In genomic region chr10:28554952-28555351, GRCh38 we compare ENCODE assay signal across 17 cellular contexts. TPM values are rescaled to one million over a fixed set of nuclear protein-coding genes. Genes with fewer than 3 reads are reported as not detected.
A peak's percentile ranks its signal among the peaks of the same experiment; 100 is the strongest.
DNase-seq lines count a peak whose midpoint lies in the region; TF ChIP-seq lines count a peak whose summit lies in the region.
"Had no signal": no experiment of that assay in that cellular context is flagged by ENCODE, and none has a peak within 500 bp of the region (broad histone marks: within the 10 kb centered on the region; RNA-seq: fewer than 3 reads in every experiment).

No MANE protein-coding gene starts in this region.

- H3K4me1 ChIP-seq in hepatocyte (ENCODE audit: insufficient read depth) (peaks cover 29% of the 10 kb centered on the region), trophoblast cell (ENCODE audit: control insufficient read depth in 1 of 2, insufficient read depth in 2 of 2, low read length in 2 of 2) (peaks cover 0 to 6% of the 10 kb centered on the region in 2 experiments)
- H3K4me1 ChIP-seq: SJSA1 had no signal

- no peak for DNase-seq in activated CD4-positive, alpha-beta T cell treated with anti-CD3 and anti-CD28 coated beads, Interleukin-2, amount 10 ng/mL, durations not matched to agents 24 days and 14 days
- DNase-seq in activated CD4-positive, alpha-beta T cell treated with anti-CD3 and anti-CD28 coated beads for 1 hour: no peak
- no peak for DNase-seq in hepatocyte (ENCODE audit: low spot score)
- DNase-seq in trophoblast cell: peak; percentile 56 to 83
- no peak for DNase-seq in CD14-positive monocyte (ENCODE audit: low spot score)
- no peak for DNase-seq in germinal center (ENCODE audit: low spot score)
- DNase-seq in central memory CD4-positive, alpha-beta T cell: no peak
- DNase-seq: dorsolateral prefrontal cortex; foreskin keratinocyte; mammary epithelial cell; NCI-H1417; NCI-H510A; stimulated activated CD4-positive, alpha-beta T cell treated with anti-CD3 and anti-CD28 coated beads, Interleukin-2, amount 100 ng/mL, for 48 hours had no signal

- H3K9me3 ChIP-seq in hepatocyte (ENCODE audit: low read depth) (no peaks in the 10 kb centered on the region), trophoblast cell (ENCODE audit: insufficient read depth, low read depth, low read length) (no peaks in the 10 kb centered on the region)
- H3K9me3 ChIP-seq: SJSA1 had no signal

- H3K4me2 ChIP-seq in hepatocyte (no peak overlapping the region), trophoblast cell (ENCODE audit: low read length) (no peak overlapping the region)

- no peaks in the 10 kb centered on the region for H3K79me1 ChIP-seq in trophoblast cell (ENCODE audit: low read length)

- 81% methylated on average over 3 of the region's 3 CpGs for WGBS in hepatocyte (ENCODE audit: low lambda C conversion rate, missing lambda C conversion rate)
- WGBS in trophoblast cell (ENCODE audit: extremely low coverage, insufficient coverage, insufficient read length): no CpG with 5 or more reads among the region's 3 CpGs

- no peak overlapping the region for H2BK120ac ChIP-seq in trophoblast cell (ENCODE audit: insufficient read depth, low read length, poor library complexity)

- intact Hi-C loops in activated CD4-positive, alpha-beta T cell treated with anti-CD3 and anti-CD28 coated beads, Interleukin-2, amount 10 ng/mL, durations not matched to agents 24 days and 14 days (cut with micrococcal nuclease): loop anchor here (2.0 kb wide), 1 partner anchor 18 kb away; no protein-coding TSS in a partner anchor
- intact Hi-C loops in CD14-positive monocyte (cut with micrococcal nuclease): no loop called here

- no peaks in the 10 kb centered on the region for H3K27me3 Mint-ChIP-seq in activated CD4-positive, alpha-beta T cell treated with anti-CD3 and anti-CD28 coated beads, Interleukin-2, amount 10 ng/mL, durations not matched to agents 24 days and 14 days
- H3K27me3 Mint-ChIP-seq in IgD-negative memory B cell: no peaks in the 10 kb centered on the region
- peaks cover 0 to 2% (median 0%) of the 10 kb centered on the region in 3 donors for H3K27me3 Mint-ChIP-seq in CD14-positive monocyte (ENCODE audit: low read depth in 3 of 3)

- no peak overlapping the region for H3K23ac ChIP-seq in trophoblast cell (ENCODE audit: low read length)

- no peak for TF ChIP-seq CTCF in hepatocyte (IDR thresholded peaks at IDR 0.05; ENCODE audit: poor library complexity)
- no peak for TF ChIP-seq CTCF in CD14-positive monocyte (IDR thresholded peaks at IDR 0.05)

- H3K27ac ChIP-seq in hepatocyte (peak overlapping the region; percentile 9), trophoblast cell (ENCODE audit: low read depth, low read length) (no peak overlapping the region)
- H3K27ac ChIP-seq: dorsolateral prefrontal cortex, foreskin keratinocyte, SJSA1, skin epidermis, VCaP had no signal

- H2AFZ ChIP-seq in hepatocyte: no peak overlapping the region
- no peak overlapping the region for H2AFZ ChIP-seq in trophoblast cell (ENCODE audit: insufficient read depth, low read length, poor library complexity)

- H3K4ac ChIP-seq in trophoblast cell (ENCODE audit: low read depth, low read length): peak overlapping the region; percentile 34

- H3K9me3 Mint-ChIP-seq in activated CD4-positive, alpha-beta T cell treated with anti-CD3 and anti-CD28 coated beads, Interleukin-2, amount 10 ng/mL, durations not matched to agents 24 days and 14 days: no peaks in the 10 kb centered on the region
- H3K9me3 Mint-ChIP-seq in IgD-negative memory B cell: no peaks in the 10 kb centered on the region
- H3K9me3 Mint-ChIP-seq in CD14-positive monocyte: no peaks in the 10 kb centered on the region

- H4K20me1 ChIP-seq in hepatocyte (ENCODE audit: insufficient read depth, poor library complexity, severe bottlenecking): peaks cover 96% of the 10 kb centered on the region

- H3K4me3 ChIP-seq in hepatocyte: no peak overlapping the region
- H3K4me3 ChIP-seq in trophoblast cell (ENCODE audit: low read depth, low read length): no peak overlapping the region
- H3K4me3 ChIP-seq: dorsolateral prefrontal cortex, SJSA1, skin epidermis had no signal

- H4K12ac ChIP-seq in trophoblast cell (ENCODE audit: low read depth, low read length): no peak overlapping the region

- H3K79me2 ChIP-seq in hepatocyte (peaks cover 99% of the 10 kb centered on the region), trophoblast cell (ENCODE audit: control insufficient read depth, insufficient read depth, low read length, poor library complexity) (peaks cover 10% of the 10 kb centered on the region)

- no peaks in the 10 kb centered on the region for H3K36me3 ChIP-seq in hepatocyte (replicated peaks; ENCODE audit: insufficient read depth, low read depth)
- H3K36me3 ChIP-seq in trophoblast cell (ENCODE audit: control insufficient read depth in 1 of 2, insufficient read depth in 2 of 2, low read length in 2 of 2): peaks cover 3 to 8% of the 10 kb centered on the region in 2 experiments

- H3K27me3 ChIP-seq in hepatocyte (no peaks in the 10 kb centered on the region), trophoblast cell (ENCODE audit: insufficient read depth, low read length) (no peaks in the 10 kb centered on the region)
- H3K27me3 ChIP-seq: dorsolateral prefrontal cortex, foreskin keratinocyte, SJSA1 had no signal

- H4K91ac ChIP-seq in trophoblast cell (ENCODE audit: low read depth, low read length): no peak overlapping the region

- no peaks in the 10 kb centered on the region for H3K9me2 ChIP-seq in hepatocyte (replicated peaks; ENCODE audit: insufficient read depth)

- H3K18ac ChIP-seq in trophoblast cell (ENCODE audit: low read length): no peak overlapping the region

- H2AK5ac ChIP-seq in trophoblast cell (ENCODE audit: low read length): no peak overlapping the region

- peak overlapping the region; percentile 25 for H3K27ac Mint-ChIP-seq in activated CD4-positive, alpha-beta T cell treated with anti-CD3 and anti-CD28 coated beads, Interleukin-2, amount 10 ng/mL, durations not matched to agents 24 days and 14 days
- H3K27ac Mint-ChIP-seq in IgD-negative memory B cell (peak overlapping the region in 2 of 3 donors; percentile 65 to 77), CD14-positive monocyte (peak overlapping the region in 2 of 7 donors; percentile 25 to 53)

- no peak overlapping the region for H3K9ac ChIP-seq in trophoblast cell (ENCODE audit: low read length)

- H2BK5ac ChIP-seq in trophoblast cell (ENCODE audit: low read depth, low read length, poor library complexity): no peak overlapping the region

- no peak overlapping the region for H3K14ac ChIP-seq in trophoblast cell (ENCODE audit: low read length)

- no peak overlapping the region for H4K8ac ChIP-seq in trophoblast cell (ENCODE audit: low read depth, low read length)

- H3K36me3 Mint-ChIP-seq in activated CD4-positive, alpha-beta T cell treated with anti-CD3 and anti-CD28 coated beads, Interleukin-2, amount 10 ng/mL, durations not matched to agents 24 days and 14 days (ENCODE audit: low read depth): peaks cover 66% of the 10 kb centered on the region
- H3K36me3 Mint-ChIP-seq in IgD-negative memory B cell: peaks cover 6% of the 10 kb centered on the region
- peaks cover 48 to 71% of the 10 kb centered on the region in 2 donors for H3K36me3 Mint-ChIP-seq in CD14-positive monocyte

- peaks cover 52% of the 10 kb centered on the region for H3K4me1 Mint-ChIP-seq in activated CD4-positive, alpha-beta T cell treated with anti-CD3 and anti-CD28 coated beads, Interleukin-2, amount 10 ng/mL, durations not matched to agents 24 days and 14 days
- H3K4me1 Mint-ChIP-seq in IgD-negative memory B cell (peaks cover 54 to 65% (median 63%) of the 10 kb centered on the region in 3 donors), CD14-positive monocyte (peaks cover 57% of the 10 kb centered on the region)

- H2BK12ac ChIP-seq in trophoblast cell (ENCODE audit: low read length): no peak overlapping the region

- H3K4me3 Mint-ChIP-seq in activated CD4-positive, alpha-beta T cell treated with anti-CD3 and anti-CD28 coated beads, Interleukin-2, amount 10 ng/mL, durations not matched to agents 24 days and 14 days: no peak overlapping the region
- no peak overlapping the region for H3K4me3 Mint-ChIP-seq in IgD-negative memory B cell
- no peak overlapping the region for H3K4me3 Mint-ChIP-seq in CD14-positive monocyte

RNA-seq across cellular contexts. Expression of gene WAC, which starts 22.0 kb away (rescaled TPM):
- 125 and 130 TPM in 2 replicates for total RNA-seq in activated CD4-positive, alpha-beta T cell treated with anti-CD3 and anti-CD28 coated beads, Interleukin-2, amount 10 ng/mL, durations not matched to agents 24 days and 14 days
- polyA plus RNA-seq in IgD-negative memory B cell (118 TPM), hepatocyte (59.4 and 69.4 TPM in 2 replicates), CD14-positive monocyte (10 to 100 TPM; 46.7 to 67.9 TPM)
- 86.3 and 94.6 TPM in 2 replicates for total RNA-seq in hepatocyte
- polyA plus RNA-seq in trophoblast cell (2013): 143 and 144 TPM in 2 replicates

Comparison
In these comparisons a context has a peak if more than half of its experiments do, and no peak if none do; other contexts are left out.
1. DNase-seq: peak in trophoblast cell (2 of 2); none in activated CD4-positive, alpha-beta T cell treated with anti-CD3 and anti-CD28 coated beads, Interleukin-2, amount 10 ng/mL, durations not matched to agents 24 days and 14 days (single experiment), activated CD4-positive, alpha-beta T cell treated with anti-CD3 and anti-CD28 coated beads for 1 hour (single experiment), hepatocyte (single experiment), CD14-positive monocyte (single experiment), germinal center (single experiment) and central memory CD4-positive, alpha-beta T cell (single experiment).